In genomic region chr1:120941836-120942222, GRCh38 we compare ENCODE assay signal across 9 cellular contexts. TPM values are rescaled to one million over a fixed set of nuclear protein-coding genes. Genes with fewer than 3 reads are reported as not detected.
DNase-seq lines count a peak whose midpoint lies in the region; ATAC-seq and TF ChIP-seq lines count a peak whose summit lies in the region.
"Not testable (repeated sequence)": the region's sequence is repeated elsewhere in the genome, so short reads cannot be mapped to it uniquely, and the experiment has no call there.
"Had no signal": no experiment of that assay in that cellular context is flagged by ENCODE, and none has a peak within 500 bp of the region (broad histone marks: within the 10 kb centered on the region; RNA-seq: fewer than 3 reads in every experiment).

No MANE protein-coding gene starts in this region.

- not testable (repeated sequence) for DNase-seq in GM12865 (ENCODE audit: low read depth); PC-3; MCF 10A (ENCODE audit: unreplicated experiment); fibroblast of mammary gland (ENCODE audit: low read depth); mesenchymal stem cell; retinal pigment epithelial cell (ENCODE audit: low read depth)
- DNase-seq in activated CD8-positive, alpha-beta memory T cell treated with anti-CD3 and anti-CD28 coated beads, Interleukin-2, amount 50 U/mL, for 1 hour (ENCODE audit: extremely low read depth): peak; percentile 21

- intact Hi-C loops in PC-3 (cut with micrococcal nuclease); MCF 10A (cut with micrococcal nuclease): not testable (repeated sequence)

- peak overlapping the region; percentile 57; the same call in 1 of the 2 replicates for H2AFZ ChIP-seq in PC-3 (ENCODE audit: low read length)
- H2AFZ ChIP-seq in mesenchymal stem cell (ENCODE audit: low read depth, low read length): not testable (repeated sequence)

- H3K9me2 ChIP-seq in PC-3 (replicated peaks; ENCODE audit: low read length): not testable (repeated sequence)

- not testable (repeated sequence) for H2BK15ac ChIP-seq in mesenchymal stem cell (ENCODE audit: low read depth, poor library complexity, severe bottlenecking)

- BruUV-seq in PC-3 (replicated peaks; lab: Mats Ljungman, UMichigan); MCF 10A (replicated peaks; lab: Mats Ljungman, UMichigan): not testable (repeated sequence)

- peak overlapping the region; percentile 98 for H3K27ac Mint-ChIP-seq in MCF 10A (ENCODE audit: low read depth, unreplicated experiment)

- not testable (repeated sequence) for H3K79me2 ChIP-seq in PC-3 (ENCODE audit: low read length)

- not testable (repeated sequence) for H3K14ac ChIP-seq in mesenchymal stem cell (ENCODE audit: low read length in 2 of 2)

- not testable (repeated sequence) for H3K4ac ChIP-seq in mesenchymal stem cell (ENCODE audit: low read depth in 1 of 2, low read length in 2 of 2)

- H3K9me3 Mint-ChIP-seq in MCF 10A (ENCODE audit: unreplicated experiment): not testable (repeated sequence)

- CTCF ChIA-PET in PC-3 (lab: Charles Lee); MCF 10A (lab: Yijun Ruan, JAX): not testable (repeated sequence)

- H3K9ac ChIP-seq in PC-3 (ENCODE audit: low read length): peak overlapping the region; percentile 51; the same call in 1 of the 2 replicates
- H3K9ac ChIP-seq in mesenchymal stem cell (ENCODE audit: low read length): peak overlapping the region; percentile 89

- POLR2A ChIA-PET in PC-3 (lab: Charles Lee; ENCODE audit: unreplicated experiment); MCF 10A (lab: Yijun Ruan, JAX): not testable (repeated sequence)

- H4K91ac ChIP-seq in mesenchymal stem cell (ENCODE audit: low read length): not testable (repeated sequence)

- H3K27ac ChIP-seq in PC-3 (ENCODE audit: low read length); mesenchymal stem cell (ENCODE audit: low read length, poor library complexity, severe bottlenecking); urinary bladder (ENCODE audit: low read depth): not testable (repeated sequence)

- H3K4me1 Mint-ChIP-seq in MCF 10A (ENCODE audit: insufficient read depth, unreplicated experiment): not testable (repeated sequence)

- H3K36me3 ChIP-seq in PC-3 (ENCODE audit: low read depth, low read length); mesenchymal stem cell (ENCODE audit: control insufficient read depth in 1 of 2, insufficient read depth in 2 of 2, low read depth in 1 of 2, low read length in 2 of 2); urinary bladder (ENCODE audit: insufficient read depth): not testable (repeated sequence)

- H4K20me1 ChIP-seq in PC-3 (ENCODE audit: low read length): not testable (repeated sequence)

- H2AK5ac ChIP-seq in mesenchymal stem cell (ENCODE audit: low read length, severe bottlenecking): not testable (repeated sequence)

- TF ChIP-seq CTCF in GM12865 (IDR thresholded peaks at IDR 0.05; ENCODE audit: insufficient read depth, low read depth, low read length, missing control alignments); PC-3 (conservative IDR thresholded peaks at IDR 0.05; ENCODE audit: low read depth, low read length); MCF 10A (IDR thresholded peaks at IDR 0.05; ENCODE audit: unreplicated experiment); fibroblast of mammary gland (conservative IDR thresholded peaks at IDR 0.05; ENCODE audit: control insufficient read depth, insufficient read depth, low read depth, low read length); retinal pigment epithelial cell (conservative IDR thresholded peaks at IDR 0.05; ENCODE audit: low read depth, low read length): not testable (repeated sequence)

- H3K4me2 ChIP-seq in PC-3 (ENCODE audit: low read length) (peak overlapping the region; percentile 52), mesenchymal stem cell (ENCODE audit: low read length, poor library complexity, severe bottlenecking) (peak overlapping the region; percentile 74)

- H2BK12ac ChIP-seq in mesenchymal stem cell (ENCODE audit: low read length in 2 of 2): not testable (repeated sequence)

- H3K23ac ChIP-seq in mesenchymal stem cell (ENCODE audit: low read length in 2 of 2): not testable (repeated sequence)

- not testable (repeated sequence) for H3K27me3 ChIP-seq in PC-3 (ENCODE audit: low read length); mesenchymal stem cell (ENCODE audit: control insufficient read depth in 1 of 2, insufficient read depth in 1 of 2, low read length in 2 of 2)

- not testable (repeated sequence) for H3K36me3 Mint-ChIP-seq in MCF 10A (ENCODE audit: insufficient read depth, unreplicated experiment)

- not testable (repeated sequence) for H3K18ac ChIP-seq in mesenchymal stem cell (ENCODE audit: low read depth in 1 of 2, low read length in 2 of 2)

- peak overlapping the region; percentile 77 for H3K4me3 Mint-ChIP-seq in MCF 10A (ENCODE audit: unreplicated experiment)

- not testable (repeated sequence) for H3F3A ChIP-seq in PC-3 (ENCODE audit: low read length, unreplicated experiment)

- peak overlapping the region; percentile 47 for H3K4me3 ChIP-seq in GM12865 (ENCODE audit: low read depth, low read length)
- H3K4me3 ChIP-seq in PC-3 (ENCODE audit: low read length): peak overlapping the region; percentile 53
- peak overlapping the region; percentile 47 for H3K4me3 ChIP-seq in fibroblast of mammary gland (ENCODE audit: control insufficient read depth, low read depth, low read length)
- H3K4me3 ChIP-seq in mesenchymal stem cell (ENCODE audit: insufficient read depth in 1 of 2, low read depth in 1 of 2, low read length in 2 of 2): peak overlapping the region; percentile 53 to 77
- peak overlapping the region; percentile 57 for H3K4me3 ChIP-seq in retinal pigment epithelial cell (ENCODE audit: low read length)
- H3K4me3 ChIP-seq in urinary bladder (ENCODE audit: low read depth, low read length): peak overlapping the region; percentile 17

- 0% methylated on average over 3 of the region's 12 CpGs for WGBS in mesenchymal stem cell
- WGBS in urinary bladder: 11% methylated on average over 12 of the region's 12 CpGs

- not testable (repeated sequence) for H2BK5ac ChIP-seq in mesenchymal stem cell (ENCODE audit: low read depth, low read length, poor library complexity, severe bottlenecking)

- not testable (repeated sequence) for ATAC-seq in PC-3

- H4K8ac ChIP-seq in mesenchymal stem cell (ENCODE audit: low read length): not testable (repeated sequence)

- H3K79me1 ChIP-seq in mesenchymal stem cell (replicated peaks; ENCODE audit: low read length, poor library complexity, severe bottlenecking): not testable (repeated sequence)

- H3K4me1 ChIP-seq in PC-3 (ENCODE audit: insufficient read depth, low read length); mesenchymal stem cell (ENCODE audit: control insufficient read depth, insufficient read depth, low read depth, low read length); urinary bladder (ENCODE audit: insufficient read depth): not testable (repeated sequence)

- H3K9me3 ChIP-seq in PC-3 (ENCODE audit: low read length); mesenchymal stem cell (ENCODE audit: control insufficient read depth, low read length): not testable (repeated sequence)

- H3K27me3 Mint-ChIP-seq in MCF 10A (ENCODE audit: insufficient read depth, unreplicated experiment): not testable (repeated sequence)

- not testable (repeated sequence) for H2BK120ac ChIP-seq in mesenchymal stem cell (ENCODE audit: low read depth, low read length)

RNA-seq across cellular contexts. Expression of gene PPIAL4A, which starts 52.3 kb away (rescaled TPM):
- total RNA-seq in PC-3 (2014; rRNA removed) (not detected in 2 replicates), MCF 10A (2022) (not detected in 2 replicates), urinary bladder (not detected)
- polyA plus RNA-seq in mesenchymal stem cell (2013, experiment 1 of 2): not detected
- not detected for polyA plus RNA-seq in mesenchymal stem cell (2013, experiment 2 of 2)
- not detected for polyA plus RNA-seq in urinary bladder
- total RNA-seq: occipital lobe had no signal
